In the genomic region with DNA sequence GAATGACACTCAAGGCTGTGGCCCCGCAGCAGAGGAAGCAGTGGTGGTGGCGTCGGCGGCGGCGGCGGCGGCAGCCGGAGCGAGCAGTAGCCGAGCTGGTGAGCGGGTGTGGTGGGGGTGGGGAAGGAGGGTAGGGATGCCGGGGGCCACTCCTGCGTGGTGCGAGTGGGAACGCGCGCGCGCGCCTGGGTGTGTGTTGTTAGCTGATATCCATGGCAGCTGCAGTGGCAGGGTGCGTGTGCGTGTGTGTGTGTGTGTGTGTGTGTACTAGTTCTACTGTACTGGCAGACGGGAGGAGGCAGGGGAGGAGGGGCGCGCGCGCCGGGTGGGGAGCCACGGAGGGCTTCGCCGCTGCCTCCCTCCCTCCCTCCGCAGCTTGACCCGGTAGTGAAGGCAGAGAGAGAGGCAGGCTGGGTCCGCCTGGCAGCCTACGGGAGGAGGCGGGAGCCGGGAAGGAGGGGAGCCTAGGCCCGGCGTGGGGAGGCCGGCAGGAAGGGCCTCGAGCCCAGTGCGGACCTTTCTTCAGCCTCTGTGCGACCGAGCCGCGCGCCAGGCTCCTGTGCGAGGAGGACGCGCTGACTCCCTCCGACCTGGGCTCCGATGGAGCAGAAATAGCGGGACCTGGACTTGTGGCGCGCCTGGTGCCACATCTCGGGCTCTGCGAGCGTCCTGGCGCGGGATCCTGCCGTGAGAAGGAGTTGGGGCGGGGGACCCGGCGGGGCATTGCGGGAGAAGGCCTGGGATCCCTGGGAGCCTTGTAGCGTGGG, we compare ENCODE assay signal across 1 cellular context.
TF ChIP-seq lines count a peak whose summit lies in the region.

TSS of gene MAGI2 (minus strand) at position 110 of the 767 bp plus-strand sequence. CDS start 347 bp downstream, outside the sequence.

TF ChIP-seq in HEK293, 187 proteins besides CTCF, POLR2A, EP300 and RAD21 (continued from another document):
- no peak for TF ChIP-seq ZNF280C (tag by site-specific recombination; IDR thresholded peaks at IDR 0.05)
- TF ChIP-seq, protein P1, sequence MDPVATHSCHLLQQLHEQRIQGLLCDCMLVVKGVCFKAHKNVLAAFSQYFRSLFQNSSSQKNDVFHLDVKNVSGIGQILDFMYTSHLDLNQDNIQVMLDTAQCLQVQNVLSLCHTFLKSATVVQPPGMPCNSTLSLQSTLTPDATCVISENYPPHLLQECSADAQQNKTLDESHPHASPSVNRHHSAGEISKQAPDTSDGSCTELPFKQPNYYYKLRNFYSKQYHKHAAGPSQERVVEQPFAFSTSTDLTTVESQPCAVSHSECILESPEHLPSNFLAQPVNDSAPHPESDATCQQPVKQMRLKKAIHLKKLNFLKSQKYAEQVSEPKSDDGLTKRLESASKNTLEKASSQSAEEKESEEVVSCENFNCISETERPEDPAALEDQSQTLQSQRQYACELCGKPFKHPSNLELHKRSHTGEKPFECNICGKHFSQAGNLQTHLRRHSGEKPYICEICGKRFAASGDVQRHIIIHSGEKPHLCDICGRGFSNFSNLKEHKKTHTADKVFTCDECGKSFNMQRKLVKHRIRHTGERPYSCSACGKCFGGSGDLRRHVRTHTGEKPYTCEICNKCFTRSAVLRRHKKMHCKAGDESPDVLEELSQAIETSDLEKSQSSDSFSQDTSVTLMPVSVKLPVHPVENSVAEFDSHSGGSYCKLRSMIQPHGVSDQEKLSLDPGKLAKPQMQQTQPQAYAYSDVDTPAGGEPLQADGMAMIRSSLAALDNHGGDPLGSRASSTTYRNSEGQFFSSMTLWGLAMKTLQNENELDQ (tag by site-specific recombination; IDR thresholded peaks at IDR 0.05; ENCODE audit: low read depth) = no peak
- no peak for TF ChIP-seq ZNF148 (tag by site-specific recombination; IDR thresholded peaks at IDR 0.05; ENCODE audit: borderline replicate concordance)
- TF ChIP-seq ZFP37 (tag by site-specific recombination; IDR thresholded peaks at IDR 0.05) = peak; percentile 55; the same call in 1 of the 2 replicates
- TF ChIP-seq ZNF274 (IDR thresholded peaks at IDR 0.05; ENCODE audit: low read length) = no peak
- TF ChIP-seq ZNF274 (tag by site-specific recombination; IDR thresholded peaks at IDR 0.05; ENCODE audit: borderline replicate concordance) = no peak
- no peak for TF ChIP-seq ZNF37A (tag by site-specific recombination; IDR thresholded peaks at IDR 0.05)
- TF ChIP-seq KLF16 (tag by site-specific recombination; IDR thresholded peaks at IDR 0.05) = peak; percentile 77; the same call in 1 of the 2 replicates
- TF ChIP-seq ZNF571 (tag by site-specific recombination; IDR thresholded peaks at IDR 0.05) = no peak
